In genomic region chr16:1196494-1196893, GRCh38 we compare ENCODE assay signal across 26 cellular contexts. TPM values are rescaled to one million over a fixed set of nuclear protein-coding genes. Genes with fewer than 3 reads are reported as not detected.
A peak's percentile ranks its signal among the peaks of the same experiment; 100 is the strongest.
DNase-seq lines count a peak whose midpoint lies in the region; ATAC-seq, FAIRE-seq and TF ChIP-seq lines count a peak whose summit lies in the region.
"Had no signal": no experiment of that assay in that cellular context is flagged by ENCODE, and none has a peak within 500 bp of the region (broad histone marks: within the 10 kb centered on the region; RNA-seq: fewer than 3 reads in every experiment).

No MANE protein-coding gene starts in this region.

- H3K4me1 ChIP-seq in HEK293 (ENCODE audit: control insufficient read depth, insufficient read depth, low read length) (peaks cover 3% of the 10 kb centered on the region; the same call in 1 of the 2 replicates), K562 (replicated peaks in 1 of 2; ENCODE audit: control insufficient read depth in 2 of 2, insufficient read depth in 2 of 2, low read length in 2 of 2) (peaks cover 0 to 73% of the 10 kb centered on the region in 2 experiments; a peak in 3 of 5 replicates), neuronal stem cell (ENCODE audit: control insufficient read depth in 2 of 2, insufficient read depth in 1 of 2, low read depth in 1 of 2, low read length in 2 of 2) (peaks cover 6 to 9% of the 10 kb centered on the region in 2 donors)

- no peak for TF ChIP-seq POLR2A in K562 (conservative IDR thresholded peaks at IDR 0.05)

- H2AK5ac ChIP-seq in neuronal stem cell (ENCODE audit: low read depth, low read length), result peak overlapping the region; percentile 43

- no peak overlapping the region for H3K18ac ChIP-seq in neuronal stem cell (ENCODE audit: low read length)

- CTCF ChIA-PET in HEK293 (lab: Yijun Ruan, JAX), result interaction anchor here (0.9 to 1.6 kb wide), 4 partner anchors 9 to 93 kb away, joined by 4 to 11 read pairs (median 6); no protein-coding TSS in a partner anchor
- CTCF ChIA-PET in K562 (lab: Yijun Ruan, JAX; ENCODE audit: low intra/inter-chr PET ratio), result no interaction called here

- no peak for FAIRE-seq in K562 (lab: Jason Lieb, UNC)
- FAIRE-seq: GM12878, H54, HTR-8/SVneo had no signal

- peaks cover 20% of the 10 kb centered on the region for H3K79me1 ChIP-seq in neuronal stem cell (ENCODE audit: low read depth, low read length)

- H2AFZ ChIP-seq in K562 (ENCODE audit: low read depth, low read length) (no peak overlapping the region), neuronal stem cell (ENCODE audit: low read length) (no peak overlapping the region)

- no peak overlapping the region for H2BK12ac ChIP-seq in neuronal stem cell (ENCODE audit: low read length)

- DNase-seq in H7, result peak; percentile 67
- DNase-seq in K562 (ENCODE audit: extremely low read depth in 1 of 4, low spot score in 3 of 4), result no peak
- no peak for DNase-seq in neuronal stem cell (ENCODE audit: low spot score)
- no peak for DNase-seq in GM20000 (ENCODE audit: low spot score)
- DNase-seq in activated T-cell treated with anti-CD3 and anti-CD28 coated beads, Interleukin-2, amount 50 U/mL, for 1 hour, result no peak
- DNase-seq: C1 segment of cervical spinal cord; CD4-positive, alpha-beta memory T cell; EL; GDM1; MM.1S; NCI-H2171; NCI-H226; NCI-H510A; NK-92 treated with Interleukin-12 subunit alpha and Interleukin-12 subunit beta, amount 100 ng/mL, for 24 hours; PC-3; Right ventricle myocardium superior; RPMI8226; T-cell had no signal

- peaks cover 6% of the 10 kb centered on the region; the same call in 1 of the 2 replicates for H4K20me1 ChIP-seq in K562 (replicated peaks; ENCODE audit: control insufficient read depth, insufficient read depth, low read length)

- H3K4me2 ChIP-seq in K562 (ENCODE audit: insufficient read depth, low read length) (no peak overlapping the region), neuronal stem cell (ENCODE audit: insufficient read depth, low read length, poor library complexity, severe bottlenecking) (no peak overlapping the region)
- H3K4me2 ChIP-seq: KMS-11 had no signal

- H3K36me3 ChIP-seq in H7 (replicated peaks; ENCODE audit: control insufficient read depth, insufficient read depth, low read length) (no peaks in the 10 kb centered on the region), HEK293 (ENCODE audit: control insufficient read depth in 2 of 2, insufficient read depth in 1 of 2, low read length in 2 of 2) (no peaks in the 10 kb centered on the region), K562 (ENCODE audit: control insufficient read depth, insufficient read depth, low read length) (no peaks in the 10 kb centered on the region), neuronal stem cell (replicated peaks in 1 of 2; ENCODE audit: control insufficient read depth in 2 of 2, insufficient read depth in 2 of 2, low read length in 2 of 2) (peaks cover 0 to 7% of the 10 kb centered on the region in 2 donors)

- no peak overlapping the region for H3K4ac ChIP-seq in neuronal stem cell (ENCODE audit: low read length)

- H3K27me3 ChIP-seq in H7 (ENCODE audit: control insufficient read depth, insufficient read depth, low read length) (no peaks in the 10 kb centered on the region), K562 (ENCODE audit: control insufficient read depth in 2 of 2, insufficient read depth in 2 of 2, low read length in 2 of 2) (peaks cover 0 to 15% of the 10 kb centered on the region in 2 experiments; a peak in 2 of 5 replicates), neuronal stem cell (ENCODE audit: control insufficient read depth in 3 of 3, insufficient read depth in 3 of 3, low read depth in 1 of 3, low read length in 3 of 3) (no peaks in the 10 kb centered on the region)

- H2BK5ac ChIP-seq in neuronal stem cell (ENCODE audit: low read length), result no peak overlapping the region

- TF ChIP-seq EP300 in K562 (IDR thresholded peaks at IDR 0.05; ENCODE audit: low read length), result no peak

- no peaks in the 10 kb centered on the region for H3K79me2 ChIP-seq in K562 (ENCODE audit: control insufficient read depth, insufficient read depth, low read length)

- H3K14ac ChIP-seq in neuronal stem cell (ENCODE audit: low read length), result no peak overlapping the region

- H3K9me1 ChIP-seq in K562 (ENCODE audit: control insufficient read depth, insufficient read depth, low read length), result no peaks in the 10 kb centered on the region

- TF ChIP-seq CTCF in HEK293 (tag by site-specific recombination; IDR thresholded peaks at IDR 0.05) (no peak), K562 (IDR thresholded peaks at IDR 0.05 in 2 of 3, conservative IDR thresholded peaks at IDR 0.05 in 1 of 3; ENCODE audit: insufficient read depth in 2 of 3, low read depth in 1 of 3, low read length in 3 of 3) (no peak), GM20000 (IDR thresholded peaks at IDR 0.05; ENCODE audit: extremely low read depth, missing control alignments) (no peak)

- BruUV-seq in K562 (replicated peaks; lab: Mats Ljungman, UMichigan), result no TSS peak

- H2BK15ac ChIP-seq in neuronal stem cell (ENCODE audit: low read length), result no peak overlapping the region

- H3K4me3 ChIP-seq in H7 (ENCODE audit: insufficient read depth, low read depth, low read length), result no peak overlapping the region
- no peak overlapping the region for H3K4me3 ChIP-seq in HEK293 (ENCODE audit: low read depth, low read length)
- no peak overlapping the region for H3K4me3 ChIP-seq in K562
- H3K4me3 ChIP-seq in neuronal stem cell (ENCODE audit: low read length in 2 of 2), result no peak overlapping the region
- H3K4me3 ChIP-seq: GM12878 had no signal

- ATAC-seq in K562 (no peak), GM19455 (IDR thresholded peaks at IDR 0.05; ENCODE audit: unreplicated experiment) (no peak)
- ATAC-seq: GM12878, PC-3, T-cell had no signal

- no peak overlapping the region for H4K8ac ChIP-seq in neuronal stem cell (ENCODE audit: low read depth, low read length)

- in situ Hi-C loops in K562 (cut with MboI), result loop anchor here (5.0 kb wide), 1 partner anchor 84 kb away; no protein-coding TSS in a partner anchor

- POLR2A ChIA-PET in HEK293 (lab: Yijun Ruan, JAX) (no interaction called here), K562 (lab: Yijun Ruan, JAX) (no interaction called here)

- H2BK120ac ChIP-seq in neuronal stem cell (ENCODE audit: low read depth, low read length), result no peak overlapping the region

- H4K91ac ChIP-seq in neuronal stem cell (ENCODE audit: low read depth, low read length, poor library complexity), result no peak overlapping the region

- 7% methylated on average over 11 of the region's 11 CpGs for WGBS in K562 (ENCODE audit: insufficient coverage, low coverage, missing lambda C conversion rate)
- no CpG with 5 or more reads among the region's 11 CpGs for WGBS in neuronal stem cell (ENCODE audit: extremely low coverage in 2 of 2, insufficient read length in 2 of 2, insufficient replicate concordance in 1 of 2), 2 donors

- TF ChIP-seq RAD21 in K562 (CRISPR knock-in tag; conservative IDR thresholded peaks at IDR 0.05 in 1 of 2, IDR thresholded peaks at IDR 0.05 in 1 of 2), result no peak

- H3K9me3 ChIP-seq in HEK293 (ENCODE audit: control insufficient read depth, insufficient read depth, low read depth, low read length), result no peaks in the 10 kb centered on the region
- no peaks in the 10 kb centered on the region for H3K9me3 ChIP-seq in K562 (replicated peaks; ENCODE audit: control insufficient read depth, insufficient read depth, low read depth, low read length)
- H3K9me3 ChIP-seq in neuronal stem cell (replicated peaks in 1 of 2; ENCODE audit: control insufficient read depth in 2 of 2, insufficient read depth in 1 of 2, low read depth in 1 of 2, low read length in 2 of 2), result no peaks in the 10 kb centered on the region

- peak overlapping the region; percentile 93 for H3K23ac ChIP-seq in neuronal stem cell (ENCODE audit: low read depth, low read length, poor library complexity)

- no peak overlapping the region for H3K9ac ChIP-seq in K562 (ENCODE audit: insufficient read depth in 1 of 2, low read depth in 2 of 2, low read length in 2 of 2)
- no peak overlapping the region for H3K9ac ChIP-seq in neuronal stem cell (ENCODE audit: low read depth, low read length, poor library complexity)
- H3K9ac ChIP-seq: KMS-11 had no signal

- H3K27ac ChIP-seq in HEK293 (ENCODE audit: extremely low read depth, low read depth, low read length), result no peak overlapping the region
- no peak overlapping the region for H3K27ac ChIP-seq in K562 (ENCODE audit: extremely low read depth, low read depth, low read length)
- H3K27ac ChIP-seq in neuronal stem cell (replicated peaks; ENCODE audit: low read length), result no peak overlapping the region
- H3K27ac ChIP-seq: KMS-11 had no signal

- intact Hi-C loops in K562 (cut with micrococcal nuclease), result no loop called here

RNA-seq across cellular contexts. Expression of gene TPSG1, which starts 28.6 kb away (rescaled TPM):
- not detected in 2 replicates for total RNA-seq in H7 (2014; rRNA removed; shearing (Covaris generic))
- not detected in 2 replicates for total RNA-seq in K562 (2011; cell fraction: chromatin; rRNA removed; ENCODE audit: low replicate concordance)
- total RNA-seq in K562 (2011; cell fraction: nucleolus; rRNA removed), result not detected in 2 replicates
- not detected in 2 replicates for total RNA-seq in K562 (2011; cell fraction: nucleoplasm; rRNA removed)
- total RNA-seq in K562 (2014; rRNA removed) (not detected in 2 replicates), K562 (2014; rRNA removed; fragmentation: Illumina TruSeq; extraction: Trizol) (not detected in 2 replicates), K562 (2015; rRNA removed; fragmentation: Illumina TruSeq; extraction: Trizol) (not detected in 2 replicates), K562 (2021) (not detected in 2 replicates)
- polyA plus RNA-seq in K562 (2011; rRNA removed) (not detected in 2 replicates), K562 (2014; fragmentation: Illumina TruSeq; extraction: Trizol) (not detected in 2 replicates), K562 (2014; fragmentation: Nextera tagmentation; extraction: Ambion mirVana) (not detected), K562 (2014; rRNA removed) (not detected in 2 replicates)
- not detected in 2 replicates for polyA plus RNA-seq in K562 (2011; cell fraction: cytosol; rRNA removed)
- not detected in 2 replicates for polyA plus RNA-seq in K562 (2011; cell fraction: nucleus; rRNA removed)
- polyA plus RNA-seq in K562 (2012), result not detected in 2 replicates
- not detected in 2 replicates for polyA minus RNA-seq in K562 (2011; rRNA and poly(A)+ RNA removed)
- not detected in 2 replicates for polyA minus RNA-seq in K562 (2011; cell fraction: cytosol; rRNA and poly(A)+ RNA removed)
- not detected in 2 replicates for polyA minus RNA-seq in K562 (2011; cell fraction: nucleus; rRNA and poly(A)+ RNA removed)
- not detected for polyA plus RNA-seq in neuronal stem cell (2013, experiment 1 of 2)
- polyA plus RNA-seq in neuronal stem cell (2013, experiment 2 of 2), result not detected
- total RNA-seq: A673; CD4-positive, alpha-beta memory T cell; GM12878; PC-3; SK-MEL-5; T-cell had no signal
- polyA plus RNA-seq: CD4-positive, alpha-beta memory T cell; GM12878 had no signal

RNA-seq across cellular contexts. Expression of gene TPSB2, which starts 33.5 kb away (rescaled TPM):
- not detected in 2 replicates for total RNA-seq in H7 (2014; rRNA removed; shearing (Covaris generic))
- not detected in 2 replicates for total RNA-seq in K562 (2011; cell fraction: chromatin; rRNA removed; ENCODE audit: low replicate concordance)
- total RNA-seq in K562 (2011; cell fraction: nucleolus; rRNA removed), result not detected in 2 replicates
- not detected in 2 replicates for total RNA-seq in K562 (2011; cell fraction: nucleoplasm; rRNA removed)
- not detected in 2 replicates for total RNA-seq in K562 (2014; rRNA removed)
- total RNA-seq in K562 (2014; rRNA removed; fragmentation: Illumina TruSeq; extraction: Trizol), result not detected in 2 replicates
- total RNA-seq in K562 (2015; rRNA removed; fragmentation: Illumina TruSeq; extraction: Trizol), result not detected in 2 replicates
- 0.16 and 0.18 TPM in 2 replicates for total RNA-seq in K562 (2021)
- not detected in 2 replicates for polyA plus RNA-seq in K562 (2011; rRNA removed)
- not detected in 2 replicates for polyA plus RNA-seq in K562 (2011; cell fraction: cytosol; rRNA removed)
- polyA plus RNA-seq in K562 (2011; cell fraction: nucleus; rRNA removed), result not detected in 2 replicates
- polyA plus RNA-seq in K562 (2012), result not detected in 2 replicates
- not detected in 2 replicates for polyA plus RNA-seq in K562 (2014; fragmentation: Illumina TruSeq; extraction: Trizol)
- polyA plus RNA-seq in K562 (2014; fragmentation: Nextera tagmentation; extraction: Ambion mirVana), result not detected
- polyA plus RNA-seq in K562 (2014; rRNA removed), result not detected in 2 replicates
- not detected in 2 replicates for polyA minus RNA-seq in K562 (2011; rRNA and poly(A)+ RNA removed)
- polyA minus RNA-seq in K562 (2011; cell fraction: cytosol; rRNA and poly(A)+ RNA removed), result not detected in 2 replicates
- polyA minus RNA-seq in K562 (2011; cell fraction: nucleus; rRNA and poly(A)+ RNA removed), result not detected in 2 replicates
- not detected for polyA plus RNA-seq in neuronal stem cell (2013, experiment 1 of 2)
- polyA plus RNA-seq in neuronal stem cell (2013, experiment 2 of 2), result not detected
- total RNA-seq: CD4-positive, alpha-beta memory T cell; GM12878; PC-3; SK-MEL-5 had no signal
- polyA plus RNA-seq: CD4-positive, alpha-beta memory T cell; GM12878 had no signal

RNA-seq across cellular contexts. Expression of gene CACNA1H, which starts 43.6 kb away (rescaled TPM):
- total RNA-seq in H7 (2014; rRNA removed; shearing (Covaris generic)), result 24.8 and 27.3 TPM in 2 replicates
- 0.44 and 1.6 TPM in 2 replicates for total RNA-seq in K562 (2011; cell fraction: chromatin; rRNA removed; ENCODE audit: low replicate concordance)
- total RNA-seq in K562 (2011; cell fraction: nucleolus; rRNA removed), result 0.79 and 1.2 TPM in 2 replicates
- total RNA-seq in K562 (2011; cell fraction: nucleoplasm; rRNA removed), result 0.22 and 0.53 TPM in 2 replicates
- total RNA-seq in K562 (2014; rRNA removed) (0.04 TPM in 1 of 2 replicates, not detected in the other), K562 (2014; rRNA removed; fragmentation: Illumina TruSeq; extraction: Trizol) (not detected in 2 replicates), K562 (2015; rRNA removed; fragmentation: Illumina TruSeq; extraction: Trizol) (not detected in 2 replicates), K562 (2021) (0.09 and 0.18 TPM in 2 replicates)
- polyA plus RNA-seq in K562 (2011; rRNA removed) (0.10 and 0.11 TPM in 2 replicates), K562 (2014; fragmentation: Illumina TruSeq; extraction: Trizol) (not detected in 2 replicates), K562 (2014; fragmentation: Nextera tagmentation; extraction: Ambion mirVana) (not detected), K562 (2014; rRNA removed) (not detected in 2 replicates)
- 0.10 and 0.12 TPM in 2 replicates for polyA plus RNA-seq in K562 (2011; cell fraction: cytosol; rRNA removed)
- polyA plus RNA-seq in K562 (2011; cell fraction: nucleus; rRNA removed), result 0.11 and 0.40 TPM in 2 replicates
- 0.07 and 0.12 TPM in 2 replicates for polyA plus RNA-seq in K562 (2012)
- 0.03 and 0.04 TPM in 2 replicates for polyA minus RNA-seq in K562 (2011; rRNA and poly(A)+ RNA removed)
- not detected in 2 replicates for polyA minus RNA-seq in K562 (2011; cell fraction: cytosol; rRNA and poly(A)+ RNA removed)
- 0.27 and 0.33 TPM in 2 replicates for polyA minus RNA-seq in K562 (2011; cell fraction: nucleus; rRNA and poly(A)+ RNA removed)
- 21.5 TPM for polyA plus RNA-seq in neuronal stem cell (2013, experiment 1 of 2)
- 21.7 TPM for polyA plus RNA-seq in neuronal stem cell (2013, experiment 2 of 2)

RNA-seq across cellular contexts. Expression of gene TPSAB1, which starts 44.0 kb away (rescaled TPM):
- not detected in 2 replicates for total RNA-seq in H7 (2014; rRNA removed; shearing (Covaris generic))
- not detected in 2 replicates for total RNA-seq in K562 (2011; cell fraction: chromatin; rRNA removed; ENCODE audit: low replicate concordance)
- total RNA-seq in K562 (2011; cell fraction: nucleolus; rRNA removed), result not detected in 2 replicates
- total RNA-seq in K562 (2011; cell fraction: nucleoplasm; rRNA removed), result not detected in 2 replicates
- not detected in 2 replicates for total RNA-seq in K562 (2014; rRNA removed)
- not detected in 2 replicates for total RNA-seq in K562 (2014; rRNA removed; fragmentation: Illumina TruSeq; extraction: Trizol)
- not detected in 2 replicates for total RNA-seq in K562 (2015; rRNA removed; fragmentation: Illumina TruSeq; extraction: Trizol)
- 0.31 TPM in 1 of 2 replicates, not detected in the other for total RNA-seq in K562 (2021)
- polyA plus RNA-seq in K562 (2011; rRNA removed), result not detected in 2 replicates
- not detected in 2 replicates for polyA plus RNA-seq in K562 (2011; cell fraction: cytosol; rRNA removed)
- not detected in 2 replicates for polyA plus RNA-seq in K562 (2011; cell fraction: nucleus; rRNA removed)
- polyA plus RNA-seq in K562 (2012), result 0.10 TPM in 1 of 2 replicates, not detected in the other
- not detected in 2 replicates for polyA plus RNA-seq in K562 (2014; fragmentation: Illumina TruSeq; extraction: Trizol)
- not detected for polyA plus RNA-seq in K562 (2014; fragmentation: Nextera tagmentation; extraction: Ambion mirVana)
- not detected in 2 replicates for polyA plus RNA-seq in K562 (2014; rRNA removed)
- not detected in 2 replicates for polyA minus RNA-seq in K562 (2011; rRNA and poly(A)+ RNA removed)
- polyA minus RNA-seq in K562 (2011; cell fraction: cytosol; rRNA and poly(A)+ RNA removed), result not detected in 2 replicates
- not detected in 2 replicates for polyA minus RNA-seq in K562 (2011; cell fraction: nucleus; rRNA and poly(A)+ RNA removed)
- not detected for polyA plus RNA-seq in neuronal stem cell (2013, experiment 1 of 2)
- not detected for polyA plus RNA-seq in neuronal stem cell (2013, experiment 2 of 2)
- total RNA-seq: CD4-positive, alpha-beta memory T cell; GM12878; PC-3; SK-MEL-5 had no signal
- polyA plus RNA-seq: CD4-positive, alpha-beta memory T cell had no signal

RNA-seq across cellular contexts. Expression of gene TPSD1, which starts 59.4 kb away (rescaled TPM):
- not detected in 2 replicates for total RNA-seq in H7 (2014; rRNA removed; shearing (Covaris generic))
- not detected in 2 replicates for total RNA-seq in K562 (2011; cell fraction: chromatin; rRNA removed; ENCODE audit: low replicate concordance)
- not detected in 2 replicates for total RNA-seq in K562 (2011; cell fraction: nucleolus; rRNA removed)
- total RNA-seq in K562 (2011; cell fraction: nucleoplasm; rRNA removed), result not detected in 2 replicates
- not detected in 2 replicates for total RNA-seq in K562 (2014; rRNA removed)
- not detected in 2 replicates for total RNA-seq in K562 (2014; rRNA removed; fragmentation: Illumina TruSeq; extraction: Trizol)
- not detected in 2 replicates for total RNA-seq in K562 (2015; rRNA removed; fragmentation: Illumina TruSeq; extraction: Trizol)
- total RNA-seq in K562 (2021), result not detected in 2 replicates
- polyA plus RNA-seq in K562 (2011; rRNA removed), result not detected in 2 replicates
- polyA plus RNA-seq in K562 (2011; cell fraction: cytosol; rRNA removed), result not detected in 2 replicates
- not detected in 2 replicates for polyA plus RNA-seq in K562 (2011; cell fraction: nucleus; rRNA removed)
- 0.07 TPM in 1 of 2 replicates, not detected in the other for polyA plus RNA-seq in K562 (2012)
- not detected in 2 replicates for polyA plus RNA-seq in K562 (2014; fragmentation: Illumina TruSeq; extraction: Trizol)
- polyA plus RNA-seq in K562 (2014; fragmentation: Nextera tagmentation; extraction: Ambion mirVana), result not detected
- polyA plus RNA-seq in K562 (2014; rRNA removed), result not detected in 2 replicates
- not detected in 2 replicates for polyA minus RNA-seq in K562 (2011; rRNA and poly(A)+ RNA removed)
- not detected in 2 replicates for polyA minus RNA-seq in K562 (2011; cell fraction: cytosol; rRNA and poly(A)+ RNA removed)
- not detected in 2 replicates for polyA minus RNA-seq in K562 (2011; cell fraction: nucleus; rRNA and poly(A)+ RNA removed)
- polyA plus RNA-seq in neuronal stem cell (2013, experiment 1 of 2), result 0.06 TPM
- polyA plus RNA-seq in neuronal stem cell (2013, experiment 2 of 2), result not detected
- total RNA-seq: CD4-positive, alpha-beta memory T cell; GM12878; PC-3; SK-MEL-5 had no signal
- polyA plus RNA-seq: CD4-positive, alpha-beta memory T cell; GM12878 had no signal
